10 cellular contexts compared by ENCODE assay signal in the genomic region with DNA sequence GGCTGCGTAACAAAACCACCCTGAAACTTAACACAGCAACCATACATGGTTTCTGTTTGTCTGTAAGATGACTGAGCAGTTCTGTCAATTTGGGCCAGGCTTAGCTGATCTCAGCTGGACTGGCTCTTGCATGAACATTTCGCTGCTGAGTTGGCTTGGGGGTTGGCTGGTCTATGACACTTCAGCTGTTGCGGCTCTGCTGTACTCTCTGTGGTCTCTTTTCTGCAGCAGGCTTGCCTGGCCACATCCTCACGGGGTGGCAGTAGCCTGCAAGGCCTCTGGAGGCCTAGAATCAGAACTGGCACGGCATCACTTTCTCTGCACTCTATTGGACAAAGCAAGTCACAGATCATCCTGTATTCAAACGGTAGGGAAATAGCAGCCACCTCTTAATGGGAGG.
DNase-seq lines count a peak whose midpoint lies in the region; ATAC-seq, FAIRE-seq and TF ChIP-seq lines count a peak whose summit lies in the region.
"Had no signal": no experiment of that assay in that cellular context is flagged by ENCODE, and none has a peak within 500 bp of the region (broad histone marks: within the 10 kb centered on the region; RNA-seq: fewer than 3 reads in every experiment).

No MANE protein-coding gene starts in this region.

- no peak for TF ChIP-seq CTCF in WERI-Rb-1 (IDR thresholded peaks at IDR 0.05; ENCODE audit: low read depth, low read length)

- peaks cover 6% of the 10 kb centered on the region for H3K4me1 Mint-ChIP-seq in T-helper 2 cell treated with Interferon-gamma antibody and Interleukin-4, amounts not matched to agents 5 μg/mL and 100 μg/mL, for 36 hours (ENCODE audit: low read depth)

- no peaks in the 10 kb centered on the region for H3K9me3 ChIP-seq in WERI-Rb-1 (ENCODE audit: severe bottlenecking)

- ATAC-seq in esophagus mucosa: peak; percentile 21

- no peaks in the 10 kb centered on the region for H3K36me3 ChIP-seq in WERI-Rb-1

- no peak for FAIRE-seq in frontal cortex (lab: Jason Lieb, UNC)
- FAIRE-seq: D721Med had no signal

- H3K9me3 Mint-ChIP-seq in T-helper 2 cell treated with Interferon-gamma antibody and Interleukin-4, amounts not matched to agents 5 μg/mL and 100 μg/mL, for 36 hours: peaks cover 26% of the 10 kb centered on the region

- peaks cover 4% of the 10 kb centered on the region for H3K36me3 Mint-ChIP-seq in T-helper 2 cell treated with Interferon-gamma antibody and Interleukin-4, amounts not matched to agents 5 μg/mL and 100 μg/mL, for 36 hours (ENCODE audit: low read depth)

- H3K27me3 ChIP-seq in WERI-Rb-1 (ENCODE audit: insufficient read depth, low read depth, severe bottlenecking): peaks cover 82% of the 10 kb centered on the region

- no peaks in the 10 kb centered on the region for H3K27me3 Mint-ChIP-seq in T-helper 2 cell treated with Interferon-gamma antibody and Interleukin-4, amounts not matched to agents 5 μg/mL and 100 μg/mL, for 36 hours (ENCODE audit: low read depth)

- H3K27ac ChIP-seq in WERI-Rb-1: no peak overlapping the region

- H3K27ac Mint-ChIP-seq in T-helper 2 cell treated with Interferon-gamma antibody and Interleukin-4, amounts not matched to agents 5 μg/mL and 100 μg/mL, for 36 hours: no peak overlapping the region

- DNase-seq in T-helper 2 cell treated with Interferon-gamma antibody and Interleukin-4, amounts not matched to agents 5 μg/mL and 100 μg/mL, for 36 hours (ENCODE audit: low spot score): peak; percentile 6
- DNase-seq in activated T-cell treated with anti-CD3 and anti-CD28 coated beads for 48 hours (ENCODE audit: low read depth) (peak; percentile 12), WERI-Rb-1 (no peak), NCI-H2227 (lab: John Stamatoyannopoulos, UW; ENCODE audit: unreplicated experiment) (no peak), frontal cortex (ENCODE audit: low spot score in 2 of 2) (no peak)
- peak; percentile 11 for DNase-seq in stimulated activated CD8-positive, alpha-beta memory T cell treated with anti-CD3 and anti-CD28 coated beads, Interleukin-7, amount 100 ng/mL, for 24 hours (ENCODE audit: low read depth)
- DNase-seq: MM.1S, NCI-H524 treated with DMSO at 0.1 percent for 48 hours had no signal

- no peak overlapping the region for H3K4me3 ChIP-seq in WERI-Rb-1 (ENCODE audit: low read depth, low read length)

- H3K4me3 Mint-ChIP-seq in T-helper 2 cell treated with Interferon-gamma antibody and Interleukin-4, amounts not matched to agents 5 μg/mL and 100 μg/mL, for 36 hours: no peak overlapping the region

Comparison
In these comparisons a context has a peak if more than half of its experiments do, and no peak if none do; other contexts are left out.
1. DNase-seq: peak in T-helper 2 cell treated with Interferon-gamma antibody and Interleukin-4, amounts not matched to agents 5 μg/mL and 100 μg/mL, for 36 hours (single experiment), activated T-cell treated with anti-CD3 and anti-CD28 coated beads for 48 hours (single experiment) and stimulated activated CD8-positive, alpha-beta memory T cell treated with anti-CD3 and anti-CD28 coated beads, Interleukin-7, amount 100 ng/mL, for 24 hours (single experiment); none in WERI-Rb-1 (single experiment), NCI-H2227 (single experiment) and frontal cortex (0 of 2).